In the genomic region with DNA sequence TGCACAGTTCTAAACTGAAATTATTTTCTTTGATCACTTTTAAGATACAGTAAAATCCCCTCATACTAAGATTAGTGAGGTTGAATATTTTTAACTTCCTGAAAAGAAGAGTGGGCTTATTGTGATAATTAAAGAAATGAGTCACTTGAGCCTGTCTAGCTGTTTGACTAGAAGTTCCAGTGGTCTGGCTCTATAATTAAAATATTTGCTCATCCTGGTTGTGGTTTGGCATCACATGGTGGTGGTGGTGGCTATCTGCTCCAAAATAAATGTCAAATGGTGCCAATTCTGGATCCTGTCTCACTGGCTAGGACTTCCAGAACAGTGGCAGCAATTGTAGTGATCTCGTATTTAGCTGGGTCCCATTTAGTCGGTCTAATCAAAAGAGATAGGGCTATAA, we compare ENCODE assay signal across 10 cellular contexts. TPM values are rescaled to one million over a fixed set of nuclear protein-coding genes. Genes with fewer than 3 reads are reported as not detected.
DNase-seq lines count a peak whose midpoint lies in the region; ATAC-seq and TF ChIP-seq lines count a peak whose summit lies in the region.
"Had no signal": no experiment of that assay in that cellular context is flagged by ENCODE, and none has a peak within 500 bp of the region (broad histone marks: within the 10 kb centered on the region; RNA-seq: fewer than 3 reads in every experiment).

No MANE protein-coding gene starts in this region.

- peak; percentile 62 for ATAC-seq in HG02678 (IDR thresholded peaks at IDR 0.05; ENCODE audit: unreplicated experiment)
- ATAC-seq in activated T-cell treated with anti-CD3 and anti-CD28 coated beads, Interleukin-2, amount 50 U/mL, for 72 hours (replicated peaks in 1 of 2), result no peak

- H3K4me3 ChIP-seq in ovary, result no peak overlapping the region
- H3K4me3 ChIP-seq in mesendoderm (ENCODE audit: low read length), result no peak overlapping the region

- TF ChIP-seq POLR2A in ovary (IDR thresholded peaks at IDR 0.05), result no peak

- H2BK120ac ChIP-seq in mesendoderm (ENCODE audit: low read depth, low read length), result no peak overlapping the region

- peaks cover 0 to 2% of the 10 kb centered on the region in 2 donors for H3K9me3 Mint-ChIP-seq in activated T-cell treated with anti-CD3 and anti-CD28 coated beads, Interleukin-2, amount 50 U/mL, for 72 hours

- H2BK5ac ChIP-seq in mesendoderm (ENCODE audit: low read length), result no peak overlapping the region

- H3K79me1 ChIP-seq in mesendoderm (ENCODE audit: low read length), result no peaks in the 10 kb centered on the region

- H3K27ac ChIP-seq in ovary (no peak overlapping the region), mesendoderm (ENCODE audit: low read depth, low read length) (no peak overlapping the region)

- H3K4me1 ChIP-seq in ovary (ENCODE audit: insufficient read depth), result no peaks in the 10 kb centered on the region
- no peaks in the 10 kb centered on the region for H3K4me1 ChIP-seq in mesendoderm (ENCODE audit: control insufficient read depth, low read depth, low read length)

- in situ Hi-C loops in GM13976 (cut with MboI; ENCODE audit: low sequenced_read_pairs, unreplicated experiment), result no loop called here

- no peak overlapping the region for H3K23ac ChIP-seq in mesendoderm (ENCODE audit: low read length)

- H3K4me3 Mint-ChIP-seq in activated T-cell treated with anti-CD3 and anti-CD28 coated beads, Interleukin-2, amount 50 U/mL, for 72 hours, result no peak overlapping the region
- H3K4me3 Mint-ChIP-seq: activated naive CD8-positive, alpha-beta T cell had no signal

- H4K5ac ChIP-seq in mesendoderm (ENCODE audit: low read length), result no peak overlapping the region

- no peak overlapping the region for H3K9ac ChIP-seq in mesendoderm (ENCODE audit: low read length)

- no peaks in the 10 kb centered on the region for H3K4me1 Mint-ChIP-seq in activated T-cell treated with anti-CD3 and anti-CD28 coated beads, Interleukin-2, amount 50 U/mL, for 72 hours (ENCODE audit: low read depth)

- H3K79me2 ChIP-seq in mesendoderm (ENCODE audit: control insufficient read depth, insufficient read depth, low read length), result no peaks in the 10 kb centered on the region

- H2AK5ac ChIP-seq in mesendoderm (ENCODE audit: low read length), result no peak overlapping the region

- TF ChIP-seq CTCF in GM13976 (IDR thresholded peaks at IDR 0.05; ENCODE audit: borderline replicate concordance, control extremely low read depth, extremely low read depth, insufficient read depth, missing control alignments), result no peak
- no peak for TF ChIP-seq CTCF in ovary (IDR thresholded peaks at IDR 0.05)

- peak; percentile 30 for DNase-seq in GM13976 (ENCODE audit: low spot score)
- peak; percentile 49 for DNase-seq in NCI-H2029 (lab: John Stamatoyannopoulos, UW)
- peak; percentile 53 for DNase-seq in glomerular visceral epithelial cell (ENCODE audit: extremely low spot score)
- no peak for DNase-seq in activated T-cell treated with anti-CD3 and anti-CD28 coated beads, Interleukin-2, amount 50 U/mL, for 72 hours
- no peak for DNase-seq in ovary
- DNase-seq in mesendoderm, result no peak
- DNase-seq in NCI-H748 treated with DMSO at 0.1 percent for 48 hours (lab: John Stamatoyannopoulos, UW), result no peak
- DNase-seq: NCI-H146 had no signal

- no peak overlapping the region for H3K4me2 ChIP-seq in mesendoderm (ENCODE audit: low read length)

- H2BK15ac ChIP-seq in mesendoderm (replicated peaks; ENCODE audit: low read depth), result no peak overlapping the region

- H3K4ac ChIP-seq in mesendoderm (ENCODE audit: low read depth, low read length), result no peak overlapping the region

- H3K36me3 ChIP-seq in ovary (no peaks in the 10 kb centered on the region), mesendoderm (ENCODE audit: control insufficient read depth, insufficient read depth, low read length) (no peaks in the 10 kb centered on the region)

- H3K27ac Mint-ChIP-seq in activated T-cell treated with anti-CD3 and anti-CD28 coated beads, Interleukin-2, amount 50 U/mL, for 72 hours, result no peak overlapping the region
- H3K27ac Mint-ChIP-seq: activated naive CD8-positive, alpha-beta T cell had no signal

- no peaks in the 10 kb centered on the region for H3K9me3 ChIP-seq in ovary

- no peak overlapping the region for H3K18ac ChIP-seq in mesendoderm (ENCODE audit: low read length)

- H4K8ac ChIP-seq in mesendoderm (ENCODE audit: low read depth, low read length), result no peak overlapping the region

- intact Hi-C loops in ovary (cut with DNase I), result no loop called here

- no peaks in the 10 kb centered on the region for H3K36me3 Mint-ChIP-seq in activated T-cell treated with anti-CD3 and anti-CD28 coated beads, Interleukin-2, amount 50 U/mL, for 72 hours (ENCODE audit: insufficient read depth in 2 of 2)

- WGBS in ovary, 3 donors, result 82 to 87% (median 83%) methylated on average over 2 of the region's 2 CpGs
- WGBS in mesendoderm (ENCODE audit: extremely low coverage, insufficient coverage, low lambda C conversion rate), result no CpG with 5 or more reads among the region's 2 CpGs

- H3K56ac ChIP-seq in mesendoderm (ENCODE audit: low read length), result no peak overlapping the region

- H3K27me3 ChIP-seq in ovary, result no peaks in the 10 kb centered on the region
- no peaks in the 10 kb centered on the region for H3K27me3 ChIP-seq in mesendoderm (ENCODE audit: insufficient read depth, low read length, poor library complexity)

- H3K27me3 Mint-ChIP-seq in activated T-cell treated with anti-CD3 and anti-CD28 coated beads, Interleukin-2, amount 50 U/mL, for 72 hours (ENCODE audit: low read depth), result no peaks in the 10 kb centered on the region
- H3K27me3 Mint-ChIP-seq: activated naive CD8-positive, alpha-beta T cell had no signal

- no peak for TF ChIP-seq EP300 in ovary (IDR thresholded peaks at IDR 0.05)

RNA-seq across cellular contexts. Expression of gene TEX9, which starts 8.6 kb away (rescaled TPM):
- 1 to 10 TPM; 1.2 to 2.6 TPM for total RNA-seq in activated T-cell treated with anti-CD3 and anti-CD28 coated beads, Interleukin-2, amount 50 U/mL, for 72 hours
- total RNA-seq in ovary, result 10 to 100 TPM in 6 of 7 donors, 1 to 10 TPM in 1; 9.3 to 25.8 (median 12.5) TPM
- 1 to 10 TPM; 3.0 to 4.5 TPM for polyA plus RNA-seq in ovary
- 7.9 TPM for polyA plus RNA-seq in mesendoderm (2013, experiment 1 of 2)
- polyA plus RNA-seq in mesendoderm (2013, experiment 2 of 2), result 8.3 TPM

Comparison
In these comparisons a context has a peak if more than half of its experiments do, and no peak if none do; other contexts are left out.
1. DNase-seq: peak in GM13976 (single experiment), NCI-H2029 (single experiment) and glomerular visceral epithelial cell (single experiment); none in activated T-cell treated with anti-CD3 and anti-CD28 coated beads, Interleukin-2, amount 50 U/mL, for 72 hours (0 of 2), ovary (0 of 5), mesendoderm (single experiment) and NCI-H748 treated with DMSO at 0.1 percent for 48 hours (single experiment).